ENCODE assay signal across 10 cellular contexts in genomic region chr4:87118826-87119225, GRCh38.
DNase-seq lines count a peak whose midpoint lies in the region; ATAC-seq, FAIRE-seq and TF ChIP-seq lines count a peak whose summit lies in the region.
"Had no signal": no experiment of that assay in that cellular context is flagged by ENCODE, and none has a peak within 500 bp of the region (broad histone marks: within the 10 kb centered on the region; RNA-seq: fewer than 3 reads in every experiment).

No MANE protein-coding gene starts in this region.

- intact Hi-C loops in kidney (cut with DNase I) = no loop called here

- H2AFZ ChIP-seq in ACC112 (ENCODE audit: low read length, unreplicated experiment) = no peak overlapping the region

- H3K27ac ChIP-seq in ACC112 (ENCODE audit: low read depth, low read length) (peak overlapping the region; percentile 46), kidney (ENCODE audit: low read depth in 2 of 2, low read length in 2 of 2) (peak overlapping the region; percentile 72 to 92)
- H3K27ac ChIP-seq: HL-60 had no signal

- TF ChIP-seq CTCF in HFF-Myc (IDR thresholded peaks at IDR 0.05; ENCODE audit: low read depth, low read length, missing control alignments) (no peak), kidney (IDR thresholded peaks at IDR 0.05; ENCODE audit: borderline replicate concordance, extremely low read depth, insufficient read depth) (no peak)

- no peaks in the 10 kb centered on the region for H3K27me3 ChIP-seq in ACC112 (ENCODE audit: insufficient read depth, low read length)

- peaks cover 27% of the 10 kb centered on the region for H3K4me1 ChIP-seq in ACC112 (ENCODE audit: control insufficient read depth, insufficient read depth, low read length, unreplicated experiment)
- peaks cover 56 to 72% of the 10 kb centered on the region in 2 donors for H3K4me1 ChIP-seq in kidney (ENCODE audit: control insufficient read depth in 1 of 2, insufficient read depth in 1 of 2, low read depth in 1 of 2, low read length in 2 of 2)

- no peak for ATAC-seq in HG03571 (IDR thresholded peaks at IDR 0.05; ENCODE audit: unreplicated experiment)

- peak overlapping the region in 1 of 2 donors; percentile 1 for H3K9ac ChIP-seq in kidney (ENCODE audit: low read length in 2 of 2)

- H3K79me2 ChIP-seq in ACC112 (ENCODE audit: control insufficient read depth, insufficient read depth, low read length, unreplicated experiment) = peaks cover 11% of the 10 kb centered on the region

- no peak overlapping the region for H3K4me3 ChIP-seq in ACC112 (ENCODE audit: low read depth, low read length)
- H3K4me3 ChIP-seq in HFF-Myc (replicated peaks; ENCODE audit: low read depth, low read length) = no peak overlapping the region
- H3K4me3 ChIP-seq in kidney (ENCODE audit: low read length in 2 of 2) = no peak overlapping the region

- no peaks in the 10 kb centered on the region for H3K9me3 ChIP-seq in kidney (ENCODE audit: control insufficient read depth in 1 of 2, low read length in 2 of 2)

- H3K36me3 ChIP-seq in ACC112 (ENCODE audit: insufficient read depth, low read length) (peaks cover 29% of the 10 kb centered on the region), kidney (ENCODE audit: control insufficient read depth in 1 of 2, insufficient read depth in 2 of 2, low read length in 2 of 2) (peaks cover 24% of the 10 kb centered on the region in 2 donors)

- no peak for FAIRE-seq in kidney (lab: Jason Lieb, UNC)

- DNase-seq in HFF-Myc (ENCODE audit: extremely low read depth, low read depth) (peak; percentile 27), astrocyte of the hippocampus (ENCODE audit: low read depth, low spot score) (peak; percentile 49), kidney (no peak), NCI-H2107 (lab: John Stamatoyannopoulos, UW) (no peak), medulla oblongata (ENCODE audit: extremely low spot score) (no peak), islet precursor cell (no peak)
- DNase-seq: NCI-H774 had no signal

Comparison
In these comparisons a context has a peak if more than half of its experiments do, and no peak if none do; other contexts are left out.
1. DNase-seq: peak in HFF-Myc (single experiment) and astrocyte of the hippocampus (single experiment); none in kidney (single experiment), NCI-H2107 (single experiment), medulla oblongata (single experiment) and islet precursor cell (single experiment).